Comparison of ENCODE assay signal across 8 cellular contexts in genomic region chr5:9544502-9545300, GRCh38. TPM values are rescaled to one million over a fixed set of nuclear protein-coding genes. Genes with fewer than 3 reads are reported as not detected.
A peak's percentile ranks its signal among the peaks of the same experiment; 100 is the strongest.
DNase-seq lines count a peak whose midpoint lies in the region; ATAC-seq and TF ChIP-seq lines count a peak whose summit lies in the region.

No MANE protein-coding gene starts in this region.

- DNase-seq in AG04450 (ENCODE audit: low read depth, low spot score) (peak; percentile 53), NT2/D1 (ENCODE audit: low read depth, low spot score) (peak; percentile 60), anterior cingulate cortex (lab: John Stamatoyannopoulos, UW) (peak in 56 of 58 donors; percentile 36 to 91 (median 74)), hepatic stellate cell (ENCODE audit: low spot score) (peak; percentile 65), prostate gland (ENCODE audit: low spot score) (peak; percentile 86)

- H3K4me3 ChIP-seq in AG04450 (ENCODE audit: low read depth, low read length) (peak overlapping the region; percentile 82), NT2/D1 (ENCODE audit: insufficient read length, low read depth) (peak overlapping the region; percentile 75), prostate gland (peak overlapping the region; percentile 67 to 74)

- intact Hi-C loops in prostate gland (cut with DNase I), result loop anchor here (10.0 kb wide), 5 partner anchors 180 to 1090 kb away; partner anchors contain the start of gene CCT5

- 1% methylated on average over 47 of the region's 65 CpGs for WGBS in prostate gland

- POLR2A ChIA-PET in AG04450 (lab: Yijun Ruan, JAX), result interaction anchor here (1.1 kb wide), 1 partner anchor 109 kb away, joined by 3 read pairs; no protein-coding TSS in a partner anchor

- TF ChIP-seq POLR2A in prostate gland (IDR thresholded peaks at IDR 0.05), result peak; percentile 49

- H3K27ac ChIP-seq in AG04450 (ENCODE audit: low read depth, low read length) (no peak overlapping the region), prostate gland (peak overlapping the region; percentile 48 to 64)

- CTCF ChIA-PET in AG04450 (lab: Charles Lee), result interaction anchor here (0.6 to 2.7 kb wide), 67 partner anchors 11 to 1658 kb away, joined by 3 to 19 read pairs (median 4); no protein-coding TSS in a partner anchor

- no peaks in the 10 kb centered on the region for H3K27me3 ChIP-seq in AG04450 (ENCODE audit: control insufficient read depth, insufficient read depth, low read length)
- H3K27me3 ChIP-seq in NT2/D1 (ENCODE audit: insufficient read depth, insufficient read length), result peaks cover 6% of the 10 kb centered on the region
- H3K27me3 ChIP-seq in prostate gland (replicated peaks; ENCODE audit: insufficient read depth), result no peaks in the 10 kb centered on the region

- H3K36me3 ChIP-seq in NT2/D1 (ENCODE audit: insufficient read depth, insufficient read length, low read length) (peaks cover 11% of the 10 kb centered on the region), prostate gland (no peaks in the 10 kb centered on the region)

- H3K9ac ChIP-seq in NT2/D1 (ENCODE audit: insufficient read length, low read depth), result peak overlapping the region; percentile 86

- H3K4me1 ChIP-seq in NT2/D1 (ENCODE audit: insufficient read depth, insufficient read length), result no peaks in the 10 kb centered on the region
- no peaks in the 10 kb centered on the region for H3K4me1 ChIP-seq in prostate gland (replicated peaks)

- TF ChIP-seq CTCF in AG04450 (IDR thresholded peaks at IDR 0.05; ENCODE audit: low read depth, low read length) (peak; percentile 92), prostate gland (IDR thresholded peaks at IDR 0.05) (peak; percentile 78 to 95 (median 92))

- ATAC-seq in GM18498 (IDR thresholded peaks at IDR 0.05; ENCODE audit: unreplicated experiment), result peak; percentile 73
- ATAC-seq in HG03159 (IDR thresholded peaks at IDR 0.05; ENCODE audit: unreplicated experiment), result peak; percentile 69
- no peak for ATAC-seq in GM21447 (IDR thresholded peaks at IDR 0.05; ENCODE audit: unreplicated experiment)

- no peaks in the 10 kb centered on the region; the same call in 1 of the 2 replicates for H3K9me3 ChIP-seq in AG04450 (ENCODE audit: control insufficient read depth, insufficient read depth, low read length)
- no peaks in the 10 kb centered on the region for H3K9me3 ChIP-seq in NT2/D1 (ENCODE audit: insufficient read depth, low read length)
- no peaks in the 10 kb centered on the region for H3K9me3 ChIP-seq in prostate gland

RNA-seq across cellular contexts. Expression of gene SEMA5A, which starts 1.2 kb away (rescaled TPM):
- 28.0 and 31.8 TPM in 2 replicates for polyA plus RNA-seq in AG04450 (2011; rRNA removed)
- 165 and 221 TPM in 2 replicates for polyA minus RNA-seq in AG04450 (2011; rRNA and poly(A)+ RNA removed)
- total RNA-seq in prostate gland, result 10 to 100 TPM in 1 of 2 donors, 1 to 10 TPM in 1; 4.5 to 21.7 TPM
